Comparison of ENCODE assay signal across 8 cellular contexts in the genomic region with DNA sequence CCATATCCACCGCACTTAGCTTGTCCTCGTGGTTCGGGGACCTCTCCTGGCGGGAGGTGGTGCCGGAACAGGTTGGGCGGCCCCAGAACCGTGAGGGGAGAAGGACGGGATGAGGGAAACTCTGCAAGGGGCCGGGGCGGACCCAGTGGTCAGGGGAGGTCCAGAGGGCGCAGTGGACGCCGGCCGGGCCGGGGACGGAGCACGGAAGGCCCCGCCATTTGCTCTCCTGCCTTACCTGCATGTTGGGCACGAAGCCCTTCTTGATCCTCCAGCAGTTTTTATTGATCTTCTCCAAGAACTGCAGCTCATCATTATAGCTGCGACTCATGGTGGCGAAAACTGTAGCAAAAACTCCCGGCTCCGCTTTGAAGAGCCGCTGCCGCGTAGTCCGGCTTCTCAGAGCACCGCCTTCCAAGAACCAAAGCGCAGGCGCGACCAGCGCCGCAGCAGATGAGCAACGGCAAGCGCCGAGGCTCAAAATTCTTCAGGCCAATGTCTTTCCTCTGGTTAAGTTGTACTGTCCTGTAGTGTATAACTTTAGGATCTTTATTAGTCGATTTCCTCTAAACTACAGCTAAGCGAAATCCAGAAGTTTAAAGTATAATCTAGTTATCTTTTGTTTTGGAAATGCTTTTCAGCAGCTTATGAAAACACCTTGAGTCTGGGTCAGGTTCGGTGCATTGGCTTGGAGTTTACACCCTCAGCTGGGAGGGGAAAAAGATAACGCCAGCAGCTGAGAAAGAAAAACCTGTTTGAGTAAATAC. TPM values are rescaled to one million over a fixed set of nuclear protein-coding genes. Genes with fewer than 3 reads are reported as not detected.
DNase-seq lines count a peak whose midpoint lies in the region; ATAC-seq and TF ChIP-seq lines count a peak whose summit lies in the region.

A gene (minus strand): TSS at position 419 of the 764 bp plus-strand sequence. CDS start 91 bp downstream, at position 328.

- H3K79me2 ChIP-seq in trophoblast cell (ENCODE audit: control insufficient read depth, insufficient read depth, low read length, poor library complexity): peaks cover 11% of the 10 kb centered on the region

- H3K27ac ChIP-seq in HEK293 (ENCODE audit: extremely low read depth, low read depth, low read length) (peak within 1 kb of the TSS; percentile 40; the same call in 1 of the 2 replicates), heart right ventricle (peak within 1 kb of the TSS in 9 of 10 donors; percentile 23 to 85 (median 73)), trophoblast cell (ENCODE audit: low read depth, low read length) (peak within 1 kb of the TSS; percentile 57), tibial artery (peak within 1 kb of the TSS; percentile 66)

- 2% methylated on average over 40 of the region's 40 CpGs for WGBS in heart right ventricle, 2 donors
- WGBS in trophoblast cell (ENCODE audit: extremely low coverage, insufficient coverage, insufficient read length): no CpG with 5 or more reads among the region's 40 CpGs

- no peak within 1 kb of the TSS for H2BK12ac ChIP-seq in trophoblast cell (ENCODE audit: low read length)

- intact Hi-C loops in heart right ventricle (cut with DNase I) (loop anchor here in 6 of 10 donors (2.0 to 10.0 kb wide), 4 partner anchors 60 to 593 kb away; a partner anchor contains a TSS), tibial artery (cut with DNase I; ENCODE audit: low total_unique reads) (loop anchor here (5.0 kb wide), 1 partner anchor 60 kb away; a partner anchor contains a TSS)

- H3K4me2 ChIP-seq in trophoblast cell (ENCODE audit: low read length): peak within 1 kb of the TSS; percentile 73

- H4K91ac ChIP-seq in trophoblast cell (ENCODE audit: low read depth, low read length): peak within 1 kb of the TSS; percentile 64

- peaks cover 26 to 27% of the 10 kb centered on the region in 2 experiments for H3K36me3 ChIP-seq in HEK293 (ENCODE audit: control insufficient read depth in 2 of 2, insufficient read depth in 1 of 2, low read length in 2 of 2)
- H3K36me3 ChIP-seq in heart right ventricle: peaks cover 0 to 29% (median 18%) of the 10 kb centered on the region in 9 donors
- peaks cover 4 to 11% of the 10 kb centered on the region in 2 experiments for H3K36me3 ChIP-seq in trophoblast cell (ENCODE audit: control insufficient read depth in 1 of 2, insufficient read depth in 2 of 2, low read length in 2 of 2)
- H3K36me3 ChIP-seq in tibial artery: peaks cover 12 to 18% (median 15%) of the 10 kb centered on the region in 3 donors

- H3K4me3 ChIP-seq in HEK293 (ENCODE audit: low read depth, low read length) (peak within 1 kb of the TSS; percentile 89), heart right ventricle (peak within 1 kb of the TSS; percentile 68 to 96 (median 86)), trophoblast cell (ENCODE audit: low read depth, low read length) (peak within 1 kb of the TSS; percentile 85), tibial artery (peak within 1 kb of the TSS; percentile 81 to 97)

- TF ChIP-seq CTCF in HEK293 (tag by site-specific recombination; IDR thresholded peaks at IDR 0.05) (peak; percentile 16; the same call in 1 of the 2 replicates), heart right ventricle (IDR thresholded peaks at IDR 0.05) (no peak), tibial artery (IDR thresholded peaks at IDR 0.05) (no peak)

- H2BK5ac ChIP-seq in trophoblast cell (ENCODE audit: low read depth, low read length, poor library complexity): peak within 1 kb of the TSS; percentile 7

- ATAC-seq in T-helper 17 cell (peak; percentile 92), heart right ventricle (peak; percentile 90 to 96 (median 95))

- peak within 1 kb of the TSS; percentile 84 for H3K4ac ChIP-seq in trophoblast cell (ENCODE audit: low read depth, low read length)

- DNase-seq in Daoy (ENCODE audit: low read depth) (peak; percentile 91), NCI-H1436 treated with DMSO at 0.1 percent for 48 hours (lab: John Stamatoyannopoulos, UW) (peak; percentile 32), T-helper 17 cell (peak; percentile 80 to 94 (median 83)), amniotic stem cell (lab: John Stamatoyannopoulos, UW) (peak; percentile 82), heart right ventricle (peak; percentile 95 to 96), trophoblast cell (peak; percentile 95 to 99), tibial artery (peak; percentile 91 to 94)

- peak within 1 kb of the TSS; percentile 16 for H3K18ac ChIP-seq in trophoblast cell (ENCODE audit: low read length)

- peaks cover 6% of the 10 kb centered on the region for H3K27me3 Mint-ChIP-seq in T-helper 17 cell

- peaks cover 2% of the 10 kb centered on the region for H3K36me3 Mint-ChIP-seq in T-helper 17 cell (ENCODE audit: low read depth)

- H3K4me1 ChIP-seq in HEK293 (ENCODE audit: control insufficient read depth, insufficient read depth, low read length): no peaks in the 10 kb centered on the region; the same call in 1 of the 2 replicates
- peaks cover 0 to 42% (median 22%) of the 10 kb centered on the region in 9 donors for H3K4me1 ChIP-seq in heart right ventricle
- H3K4me1 ChIP-seq in trophoblast cell (ENCODE audit: control insufficient read depth in 1 of 2, insufficient read depth in 2 of 2, low read length in 2 of 2): peaks cover 5% of the 10 kb centered on the region in 2 experiments
- H3K4me1 ChIP-seq in tibial artery: peaks cover 0 to 30% (median 15%) of the 10 kb centered on the region in 4 donors

- POLR2A ChIA-PET in HEK293 (lab: Yijun Ruan, JAX): interaction anchor here (0.5 to 2.4 kb wide), 9 partner anchors 9 to 844 kb away, joined by 3 to 12 read pairs (median 3); a partner anchor contains a TSS

- peak within 1 kb of the TSS; percentile 29 for H2BK120ac ChIP-seq in trophoblast cell (ENCODE audit: insufficient read depth, low read length, poor library complexity)

- no peak within 1 kb of the TSS for H3K23ac ChIP-seq in trophoblast cell (ENCODE audit: low read length)

- peaks cover 25% of the 10 kb centered on the region for H3K4me1 Mint-ChIP-seq in T-helper 17 cell

- H3K27ac Mint-ChIP-seq in T-helper 17 cell: peak within 1 kb of the TSS; percentile 91

- H4K12ac ChIP-seq in trophoblast cell (ENCODE audit: low read depth, low read length): peak within 1 kb of the TSS; percentile 45

- H3K79me1 ChIP-seq in trophoblast cell (ENCODE audit: low read length): peaks cover 4% of the 10 kb centered on the region

- H3K27me3 ChIP-seq in heart right ventricle (peaks cover 0 to 5% (median 0%) of the 10 kb centered on the region in 7 donors), trophoblast cell (ENCODE audit: insufficient read depth, low read length) (no peaks in the 10 kb centered on the region), tibial artery (no peaks in the 10 kb centered on the region)

- CTCF ChIA-PET in HEK293 (lab: Yijun Ruan, JAX): interaction anchor here (0.5 to 3.5 kb wide), 17 partner anchors 11 to 589 kb away, joined by 3 to 19 read pairs (median 4); a partner anchor contains a TSS

- peak within 1 kb of the TSS; percentile 58 for H3K14ac ChIP-seq in trophoblast cell (ENCODE audit: low read length)

- peak within 1 kb of the TSS; percentile 88 for H4K8ac ChIP-seq in trophoblast cell (ENCODE audit: low read depth, low read length)

- H3K9me3 ChIP-seq in HEK293 (ENCODE audit: control insufficient read depth, insufficient read depth, low read depth, low read length) (no peaks in the 10 kb centered on the region), T-helper 17 cell (ENCODE audit: control insufficient read depth, low read length, poor library complexity, severe bottlenecking) (no peaks in the 10 kb centered on the region), heart right ventricle (no peaks in the 10 kb centered on the region), trophoblast cell (ENCODE audit: insufficient read depth, low read depth, low read length) (no peaks in the 10 kb centered on the region), tibial artery (no peaks in the 10 kb centered on the region)

- H3K4me3 Mint-ChIP-seq in T-helper 17 cell: peak within 1 kb of the TSS; percentile 97

- H3K9ac ChIP-seq in trophoblast cell (ENCODE audit: low read length): peak within 1 kb of the TSS; percentile 80

- H2AFZ ChIP-seq in trophoblast cell (ENCODE audit: insufficient read depth, low read length, poor library complexity): peak within 1 kb of the TSS; percentile 68

- no peak within 1 kb of the TSS for H2AK5ac ChIP-seq in trophoblast cell (ENCODE audit: low read length)

TF ChIP-seq in HEK293, 187 proteins besides CTCF, POLR2A, EP300 and RAD21 (continues in another document):
- TF ChIP-seq EGR2 (tag by site-specific recombination; IDR thresholded peaks at IDR 0.05; ENCODE audit: low read depth) (no peak), ZNF600 (tag by site-specific recombination; IDR thresholded peaks at IDR 0.05) (peak; percentile 10; the same call in 1 of the 2 replicates), GLIS1 (tag by site-specific recombination; IDR thresholded peaks at IDR 0.05) (peak; percentile 81), KLF10 (tag by site-specific recombination; IDR thresholded peaks at IDR 0.05) (0 out of 2 replicates have a peak, but pooled peaks have one; percentile 33), FEZF1 (tag by site-specific recombination; IDR thresholded peaks at IDR 0.05) (0 out of 2 replicates have a peak, but pooled peaks have one; percentile 33)

RNA-seq across cellular contexts. Expression of the gene that starts here (rescaled TPM):
- total RNA-seq in Daoy (2014; rRNA removed; shearing (Covaris generic)): 228 and 258 TPM in 2 replicates
- total RNA-seq in T-helper 17 cell (10 to 100 TPM; 37.2 to 39.8 TPM), heart right ventricle (10 to 100 TPM; 41.1 to 51.1 (median 47.0) TPM)
- polyA plus RNA-seq in heart right ventricle: 10 to 100 TPM; 15.6 to 75.3 TPM
- 65.3 and 65.9 TPM in 2 replicates for polyA plus RNA-seq in trophoblast cell (2013)

Comparison
In these comparisons a context has a peak if more than half of its experiments do, and no peak if none do; other contexts are left out.
1. Peak in every context shown above with its lines: DNase-seq, ATAC-seq, H3K4me3 ChIP-seq and H3K27ac ChIP-seq.
2. DNase-seq: peak in every context shown above with its lines; median percentile 97 in trophoblast cell; 96 in heart right ventricle; 92 in tibial artery; 91 in Daoy; 83 in T-helper 17 cell; 82 in amniotic stem cell; 32 in NCI-H1436 treated with DMSO at 0.1 percent for 48 hours.